Comparison of ENCODE assay signal across 16 cellular contexts in genomic region chr2:127771756-127772155, GRCh38. TPM values are rescaled to one million over a fixed set of nuclear protein-coding genes. Genes with fewer than 3 reads are reported as not detected.
A peak's percentile ranks its signal among the peaks of the same experiment; 100 is the strongest.
DNase-seq lines count a peak whose midpoint lies in the region; ATAC-seq, FAIRE-seq and TF ChIP-seq lines count a peak whose summit lies in the region.
"Had no signal": no experiment of that assay in that cellular context is flagged by ENCODE, and none has a peak within 500 bp of the region (broad histone marks: within the 10 kb centered on the region; RNA-seq: fewer than 3 reads in every experiment).

No MANE protein-coding gene starts in this region.

- H3K9me3 ChIP-seq in PC-3 (ENCODE audit: low read length) = no peaks in the 10 kb centered on the region
- H3K9me3 ChIP-seq in endothelial cell of umbilical vein (replicated peaks; ENCODE audit: control insufficient read depth, insufficient read depth, low read length) = no peaks in the 10 kb centered on the region
- no peaks in the 10 kb centered on the region for H3K9me3 ChIP-seq in osteoblast (ENCODE audit: low read depth, low read length)

- H3K9me2 ChIP-seq in PC-3 (replicated peaks; ENCODE audit: low read length) = no peaks in the 10 kb centered on the region

- no peaks in the 10 kb centered on the region for H3K27me3 ChIP-seq in PC-3 (ENCODE audit: low read length)
- no peaks in the 10 kb centered on the region for H3K27me3 ChIP-seq in endothelial cell of umbilical vein (ENCODE audit: control insufficient read depth in 2 of 2, insufficient read depth in 2 of 2, low read length in 2 of 2)
- no peaks in the 10 kb centered on the region for H3K27me3 ChIP-seq in osteoblast (ENCODE audit: insufficient read depth, low read length)

- H2AFZ ChIP-seq in PC-3 (ENCODE audit: low read length) = no peak overlapping the region
- H2AFZ ChIP-seq in endothelial cell of umbilical vein (ENCODE audit: low read depth, low read length) = no peak overlapping the region
- no peak overlapping the region for H2AFZ ChIP-seq in osteoblast (ENCODE audit: low read length)

- peaks cover 19% of the 10 kb centered on the region; the same call in 1 of the 2 replicates for H3K36me3 ChIP-seq in PC-3 (ENCODE audit: low read depth, low read length)
- H3K36me3 ChIP-seq in endothelial cell of umbilical vein (ENCODE audit: control insufficient read depth in 2 of 2, extremely low read depth in 1 of 2, insufficient read depth in 2 of 2, low read length in 2 of 2) = peaks cover 0 to 4% of the 10 kb centered on the region in 2 experiments
- peaks cover 21% of the 10 kb centered on the region for H3K36me3 ChIP-seq in osteoblast (ENCODE audit: insufficient read depth, low read length)

- intact Hi-C loops in PC-3 (cut with micrococcal nuclease) (loop anchor here (5.0 to 10.0 kb wide), 2 partner anchors 36 to 83 kb away; partner anchors contain the start of gene POLR2D), endothelial cell of umbilical vein (cut with micrococcal nuclease) (no loop called here)

- H3K4me2 ChIP-seq in PC-3 (ENCODE audit: low read length) (peak overlapping the region; percentile 23), endothelial cell of umbilical vein (ENCODE audit: insufficient read depth, low read length) (no peak overlapping the region), osteoblast (ENCODE audit: insufficient read depth, low read length) (peak overlapping the region; percentile 47)

- H3K27ac ChIP-seq in PC-3 (ENCODE audit: low read length) (peak overlapping the region; percentile 80), endothelial cell of umbilical vein (ENCODE audit: insufficient read depth, low read depth, low read length) (peak overlapping the region; percentile 80), osteoblast (ENCODE audit: low read depth, low read length) (peak overlapping the region; percentile 91), substantia nigra (ENCODE audit: low read depth, low read length, poor library complexity, severe bottlenecking) (no peak overlapping the region)

- peaks cover 20% of the 10 kb centered on the region for H3K4me1 ChIP-seq in PC-3 (ENCODE audit: insufficient read depth, low read length)
- peaks cover 12% of the 10 kb centered on the region for H3K4me1 ChIP-seq in endothelial cell of umbilical vein (ENCODE audit: control insufficient read depth, extremely low read depth, insufficient read depth, low read length)
- peaks cover 17% of the 10 kb centered on the region for H3K4me1 ChIP-seq in osteoblast (ENCODE audit: insufficient read depth, low read length)

- H4K20me1 ChIP-seq in PC-3 (ENCODE audit: low read length) (0 out of 2 replicates have a peak, but pooled peaks cover 7% of the 10 kb centered on the region), endothelial cell of umbilical vein (replicated peaks; ENCODE audit: control insufficient read depth, extremely low read depth, insufficient read depth, low read length) (no peaks in the 10 kb centered on the region), osteoblast (ENCODE audit: insufficient read depth, low read length) (peaks cover 21% of the 10 kb centered on the region)

- H3F3A ChIP-seq in PC-3 (ENCODE audit: low read length, unreplicated experiment) = no peaks in the 10 kb centered on the region

- TF ChIP-seq CTCF in PC-3 (conservative IDR thresholded peaks at IDR 0.05; ENCODE audit: low read depth, low read length) = no peak
- no peak for TF ChIP-seq CTCF in endothelial cell of umbilical vein (IDR thresholded peaks at IDR 0.05; ENCODE audit: extremely low read depth in 1 of 2, insufficient read depth in 1 of 2, low read depth in 1 of 2, low read length in 2 of 2)
- TF ChIP-seq CTCF in osteoblast (IDR thresholded peaks at IDR 0.05; ENCODE audit: extremely low read depth, low read depth, low read length) = no peak

- no TSS peak for BruUV-seq in PC-3 (replicated peaks; lab: Mats Ljungman, UMichigan)
- BruUV-seq in endothelial cell of umbilical vein (replicated peaks; lab: Mats Ljungman, UMichigan) = no TSS peak

- CTCF ChIA-PET in PC-3 (lab: Charles Lee) (no interaction called here), endothelial cell of umbilical vein (lab: Charles Lee) (no interaction called here)

- no peak for TF ChIP-seq POLR2A in endothelial cell of umbilical vein (IDR thresholded peaks at IDR 0.05; ENCODE audit: low read depth, low read length)

- dilution Hi-C loops in endothelial cell of umbilical vein (cut with MboI; ENCODE audit: extremely low pct_ligation_motif_present, low sequenced_read_pairs) = no loop called here

- peak; percentile 81 for ATAC-seq in PC-3
- no peak for ATAC-seq in GM21786 (IDR thresholded peaks at IDR 0.05; ENCODE audit: unreplicated experiment)
- no peak for ATAC-seq in HG03196 (IDR thresholded peaks at IDR 0.05; ENCODE audit: unreplicated experiment)
- ATAC-seq: CD8-positive, alpha-beta T cell had no signal

- H3K79me2 ChIP-seq in PC-3 (ENCODE audit: low read length) = peaks cover 65% of the 10 kb centered on the region
- peaks cover 58% of the 10 kb centered on the region for H3K79me2 ChIP-seq in endothelial cell of umbilical vein (ENCODE audit: control insufficient read depth, insufficient read depth, low read length)
- peaks cover 77% of the 10 kb centered on the region for H3K79me2 ChIP-seq in osteoblast (ENCODE audit: insufficient read depth, low read length)

- no peak for FAIRE-seq in endothelial cell of umbilical vein (lab: Jason Lieb, UNC)
- FAIRE-seq: GM18507, GM19239 had no signal

- POLR2A ChIA-PET in PC-3 (lab: Charles Lee; ENCODE audit: unreplicated experiment) (no interaction called here), endothelial cell of umbilical vein (lab: Charles Lee) (no interaction called here)

- DNase-seq in GM03348 (ENCODE audit: low spot score) (peak; percentile 76), PC-3 (peak; percentile 68), endothelial cell of umbilical vein (ENCODE audit: low read depth, low spot score) (peak; percentile 10), osteoblast (ENCODE audit: insufficient read length, low spot score, missing footprints) (peak; percentile 82), substantia nigra (lab: John Stamatoyannopoulos, UW) (no peak), anterior cingulate cortex (lab: John Stamatoyannopoulos, UW) (no peak)
- DNase-seq: activated gamma-delta T cell; CD8-positive, alpha-beta T cell; GDM1; left colon; NCI-H2171 treated with DMSO at 0.1 percent for 48 hours; retina had no signal

- H3K9ac ChIP-seq in PC-3 (ENCODE audit: low read length) (0 out of 2 replicates have a peak overlapping the region, but pooled peaks have one; percentile 33), endothelial cell of umbilical vein (replicated peaks; ENCODE audit: extremely low read depth, insufficient read depth, low read length) (no peak overlapping the region)

- H3K4me3 ChIP-seq in PC-3 (ENCODE audit: low read length) (no peak overlapping the region), endothelial cell of umbilical vein (replicated peaks in 1 of 3; ENCODE audit: insufficient read depth in 1 of 3, low read depth in 1 of 3, low read length in 3 of 3) (no peak overlapping the region), osteoblast (ENCODE audit: insufficient read depth, low read length) (no peak overlapping the region)

- no peaks in the 10 kb centered on the region for H3K9me1 ChIP-seq in endothelial cell of umbilical vein (replicated peaks; ENCODE audit: control insufficient read depth, extremely low read depth, insufficient read depth, low read length)

TF ChIP-seq in endothelial cell of umbilical vein, 7 proteins besides CTCF, POLR2A, EP300 and RAD21:
- TF ChIP-seq EZH2 (IDR thresholded peaks at IDR 0.05; ENCODE audit: borderline replicate concordance, low read depth, low read length, severe bottlenecking) (no peak), GATA2 (IDR thresholded peaks at IDR 0.05; ENCODE audit: insufficient read depth, insufficient read length, low read depth, low read length) (peak; percentile 16)

RNA-seq across cellular contexts. Expression of gene WDR33, which starts 39.2 kb away (rescaled TPM):
- 31.4 and 31.7 TPM in 2 replicates for total RNA-seq in PC-3 (2014; rRNA removed)
- 52.5 and 54.7 TPM in 2 replicates for total RNA-seq in endothelial cell of umbilical vein
- 15.2 and 16.4 TPM in 2 replicates for polyA plus RNA-seq in endothelial cell of umbilical vein
- 19.3 and 19.7 TPM in 2 replicates for polyA plus RNA-seq in endothelial cell of umbilical vein (2011; cell fraction: cytosol; rRNA removed)
- 31.6 and 42.4 TPM in 2 replicates for polyA plus RNA-seq in endothelial cell of umbilical vein (2011; cell fraction: nucleus; rRNA removed)
- polyA plus RNA-seq in endothelial cell of umbilical vein (2012) = 23.3 and 32.3 TPM in 2 replicates
- polyA minus RNA-seq in endothelial cell of umbilical vein = 63.4 and 68.5 TPM in 2 replicates
- polyA minus RNA-seq in endothelial cell of umbilical vein (2011; cell fraction: cytosol; rRNA and poly(A)+ RNA removed) = 16.5 TPM
- 72.0 and 110 TPM in 2 replicates for polyA minus RNA-seq in endothelial cell of umbilical vein (2011; cell fraction: nucleus; rRNA and poly(A)+ RNA removed)
- 25.7 and 29.8 TPM in 2 replicates for total RNA-seq in osteoblast

Comparison
In these comparisons a context has a peak if more than half of its experiments do, and no peak if none do; other contexts are left out.
1. DNase-seq: peak in GM03348 (single experiment), PC-3 (single experiment), endothelial cell of umbilical vein (single experiment) and osteoblast (single experiment); none in substantia nigra (0 of 49) and anterior cingulate cortex (0 of 58).